1 cellular context compared by ENCODE assay signal in the genomic region with DNA sequence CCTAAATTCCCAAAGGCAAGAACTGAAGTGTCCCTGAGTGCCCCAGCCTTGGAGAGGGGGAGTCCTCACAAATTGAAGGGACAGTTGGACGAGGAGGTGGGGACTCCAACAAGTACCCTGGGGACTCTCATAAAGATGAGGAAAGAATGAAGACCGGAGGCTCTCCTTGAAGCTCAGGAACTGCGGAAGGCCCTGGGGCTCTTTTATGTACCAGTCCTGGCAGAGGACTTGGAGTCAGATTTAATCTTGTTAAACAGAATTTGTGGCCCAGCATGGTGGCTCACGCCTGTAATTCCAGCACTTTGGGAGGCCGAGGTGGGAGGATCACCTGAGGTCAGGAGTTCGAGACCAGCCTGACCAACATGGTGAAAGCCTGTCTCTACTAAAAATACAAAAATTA. TPM values are rescaled to one million over a fixed set of nuclear protein-coding genes. Genes with fewer than 3 reads are reported as not detected.
"Had no signal": no experiment of that assay in that cellular context is flagged by ENCODE, and none has a peak within 500 bp of the region (broad histone marks: within the 10 kb centered on the region; RNA-seq: fewer than 3 reads in every experiment).

No MANE protein-coding gene starts in this region.

RNA-seq across cellular contexts. Expression of a gene that starts 24.6 kb away (rescaled TPM):
- polyA plus RNA-seq: IgD-negative memory B cell had no signal
